Comparison of ENCODE assay signal across 8 cellular contexts in genomic region chr9:16154570-16155078, GRCh38.
DNase-seq lines count a peak whose midpoint lies in the region.

No MANE protein-coding gene starts in this region.

- no peaks in the 10 kb centered on the region for H3K36me3 ChIP-seq in HUES6 (ENCODE audit: control insufficient read depth, insufficient read depth, low read length)

- DNase-seq in activated T-cell treated with anti-CD3 and anti-CD28 coated beads for 1 hour (ENCODE audit: low read depth): peak; percentile 2
- no peak for DNase-seq in activated T-cell treated with anti-CD3 and anti-CD28 coated beads for 4 hours
- peak; percentile 48 to 65 for DNase-seq in activated T-cell treated with anti-CD3 and anti-CD28 coated beads, Interleukin-2, amount 50 U/mL, for 48 hours
- DNase-seq in iPS-NIHi7 (ENCODE audit: extremely low spot score): peak; percentile 86
- peak; percentile 7 for DNase-seq in stimulated activated CD8-positive, alpha-beta memory T cell treated with anti-CD3 and anti-CD28 coated beads, Interleukin-7, amount 100 ng/mL, for 24 hours (ENCODE audit: low read depth)
- no peak for DNase-seq in SKM-1 treated with dmso at 0.1 percent for 144 hours (lab: John Stamatoyannopoulos, UW; ENCODE audit: unreplicated experiment)
- DNase-seq in activated effector memory CD4-positive, alpha-beta T cell treated with Interleukin-2 at 50 U/mL for 16 hours: no peak

- peak overlapping the region; percentile 45 for H3K4me3 ChIP-seq in HUES6 (ENCODE audit: low read depth, low read length)

- H3K27me3 ChIP-seq in HUES6 (ENCODE audit: control insufficient read depth, insufficient read depth, low read length): peaks cover 31% of the 10 kb centered on the region

- no peak overlapping the region for H3K27ac ChIP-seq in HUES6 (ENCODE audit: low read depth, low read length)

- no peak overlapping the region for H3K9ac ChIP-seq in HUES6 (ENCODE audit: low read length)

- peaks cover 8% of the 10 kb centered on the region; the same call in 1 of the 2 replicates for H3K4me1 ChIP-seq in HUES6 (ENCODE audit: control insufficient read depth, insufficient read depth, low read length)

- no peaks in the 10 kb centered on the region for H3K9me3 ChIP-seq in HUES6 (ENCODE audit: control insufficient read depth, insufficient read depth, low read depth, low read length)

Comparison
In these comparisons a context has a peak if more than half of its experiments do, and no peak if none do; other contexts are left out.
1. DNase-seq: peak in activated T-cell treated with anti-CD3 and anti-CD28 coated beads for 1 hour (single experiment), activated T-cell treated with anti-CD3 and anti-CD28 coated beads, Interleukin-2, amount 50 U/mL, for 48 hours (2 of 2), iPS-NIHi7 (single experiment) and stimulated activated CD8-positive, alpha-beta memory T cell treated with anti-CD3 and anti-CD28 coated beads, Interleukin-7, amount 100 ng/mL, for 24 hours (single experiment); none in activated T-cell treated with anti-CD3 and anti-CD28 coated beads for 4 hours (single experiment), SKM-1 treated with dmso at 0.1 percent for 144 hours (single experiment) and activated effector memory CD4-positive, alpha-beta T cell treated with Interleukin-2 at 50 U/mL for 16 hours (single experiment).